ENCODE assay signal across 8 cellular contexts in genomic region chr17:82753201-82753464, GRCh38. TPM values are rescaled to one million over a fixed set of nuclear protein-coding genes. Genes with fewer than 3 reads are reported as not detected.
DNase-seq lines count a peak whose midpoint lies in the region; TF ChIP-seq lines count a peak whose summit lies in the region.

No MANE protein-coding gene starts in this region.

- no peaks in the 10 kb centered on the region for H3K27me3 Mint-ChIP-seq in activated CD4-positive, alpha-beta T cell treated with anti-CD3 and anti-CD28 coated beads, Interleukin-2, amount 10 ng/mL, durations not matched to agents 24 days and 14 days
- no peaks in the 10 kb centered on the region for H3K27me3 Mint-ChIP-seq in activated CD4-positive, alpha-beta memory T cell treated with anti-CD3 and anti-CD28 coated beads for 36 hours

- peak overlapping the region; percentile 93 for H3K4me3 Mint-ChIP-seq in activated CD4-positive, alpha-beta T cell treated with anti-CD3 and anti-CD28 coated beads, Interleukin-2, amount 10 ng/mL, durations not matched to agents 24 days and 14 days
- peak overlapping the region; percentile 76 for H3K4me3 Mint-ChIP-seq in activated CD4-positive, alpha-beta memory T cell treated with anti-CD3 and anti-CD28 coated beads for 36 hours

- H3K4me1 ChIP-seq in iPS-15b (ENCODE audit: control insufficient read depth, insufficient read depth, low read length) (peaks cover 16% of the 10 kb centered on the region), stomach (peaks cover 8 to 28% (median 21%) of the 10 kb centered on the region in 4 donors)

- CTCF ChIA-PET in activated CD4-positive, alpha-beta memory T cell treated with anti-CD3 and anti-CD28 coated beads for 36 hours (lab: Charles Lee), result no interaction called here

- H3K36me3 ChIP-seq in iPS-15b (ENCODE audit: control insufficient read depth, insufficient read depth, low read length) (peaks cover 9% of the 10 kb centered on the region), stomach (peaks cover 0 to 23% (median 5%) of the 10 kb centered on the region in 4 donors)

- peaks cover 12% of the 10 kb centered on the region for H3K36me3 Mint-ChIP-seq in activated CD4-positive, alpha-beta T cell treated with anti-CD3 and anti-CD28 coated beads, Interleukin-2, amount 10 ng/mL, durations not matched to agents 24 days and 14 days (ENCODE audit: low read depth)
- peaks cover 8% of the 10 kb centered on the region for H3K36me3 Mint-ChIP-seq in activated CD4-positive, alpha-beta memory T cell treated with anti-CD3 and anti-CD28 coated beads for 36 hours

- intact Hi-C loops in activated CD4-positive, alpha-beta T cell treated with anti-CD3 and anti-CD28 coated beads, Interleukin-2, amount 10 ng/mL, durations not matched to agents 24 days and 14 days (cut with micrococcal nuclease), result loop anchor here (10.0 kb wide), 1 partner anchor 298 kb away; the partner anchor contains the start of genes CYBC1 and NARF
- intact Hi-C loops in activated CD4-positive, alpha-beta memory T cell treated with anti-CD3 and anti-CD28 coated beads for 36 hours (cut with micrococcal nuclease), result loop anchor here (5.0 to 10.0 kb wide), 2 partner anchors 106 to 658 kb away; partner anchors contain the start of genes FASN and WDR45B
- intact Hi-C loops in stomach (cut with DNase I; ENCODE audit: low total_unique reads), result loop anchor here (10.0 kb wide), 1 partner anchor 88 kb away; no protein-coding TSS in a partner anchor

- peaks cover 24% of the 10 kb centered on the region for H3K4me1 Mint-ChIP-seq in activated CD4-positive, alpha-beta T cell treated with anti-CD3 and anti-CD28 coated beads, Interleukin-2, amount 10 ng/mL, durations not matched to agents 24 days and 14 days
- peaks cover 24% of the 10 kb centered on the region for H3K4me1 Mint-ChIP-seq in activated CD4-positive, alpha-beta memory T cell treated with anti-CD3 and anti-CD28 coated beads for 36 hours (ENCODE audit: low read depth)

- peak overlapping the region; percentile 93 for H3K4me3 ChIP-seq in iPS-15b (ENCODE audit: low read depth, low read length)
- H3K4me3 ChIP-seq in stomach, result peak overlapping the region; percentile 78 to 93 (median 90)

- POLR2A ChIA-PET in activated CD4-positive, alpha-beta memory T cell treated with anti-CD3 and anti-CD28 coated beads for 36 hours (lab: Charles Lee), result interaction anchor here (0.5 to 0.7 kb wide), 2 partner anchors 10 to 38 kb away, joined by 4 read pairs; no protein-coding TSS in a partner anchor

- no peak for TF ChIP-seq EP300 in stomach (IDR thresholded peaks at IDR 0.05)

- no peak for DNase-seq in activated CD4-positive, alpha-beta T cell treated with anti-CD3 and anti-CD28 coated beads, Interleukin-2, amount 10 ng/mL, durations not matched to agents 24 days and 14 days
- no peak for DNase-seq in activated CD4-positive, alpha-beta T cell treated with anti-CD3 and anti-CD28 coated beads, Interleukin-2, amount 50 U/mL, for 4 hours
- no peak for DNase-seq in activated CD4-positive, alpha-beta memory T cell treated with anti-CD3 and anti-CD28 coated beads for 36 hours
- DNase-seq in stomach, result no peak
- DNase-seq in DMS153 treated with DMSO at 0.1 percent for 48 hours (lab: John Stamatoyannopoulos, UW; ENCODE audit: unreplicated experiment), result no peak
- DNase-seq in NCI-H146 (lab: John Stamatoyannopoulos, UW), result no peak
- no peak for DNase-seq in NCI-H2196 (lab: John Stamatoyannopoulos, UW; ENCODE audit: unreplicated experiment)

- H3K9me3 ChIP-seq in iPS-15b (ENCODE audit: control insufficient read depth, insufficient read depth, low read length) (no peaks in the 10 kb centered on the region), stomach (no peaks in the 10 kb centered on the region)

- TF ChIP-seq POLR2A in stomach (IDR thresholded peaks at IDR 0.05), result no peak

- TF ChIP-seq CTCF in stomach (IDR thresholded peaks at IDR 0.05), result no peak

- no peaks in the 10 kb centered on the region for H3K9me3 Mint-ChIP-seq in activated CD4-positive, alpha-beta T cell treated with anti-CD3 and anti-CD28 coated beads, Interleukin-2, amount 10 ng/mL, durations not matched to agents 24 days and 14 days
- H3K9me3 Mint-ChIP-seq in activated CD4-positive, alpha-beta memory T cell treated with anti-CD3 and anti-CD28 coated beads for 36 hours, result no peaks in the 10 kb centered on the region

- WGBS in stomach, 5 donors, result 44 to 83% (median 55%) methylated on average over 7 to 8 of the region's 8 CpGs

- peak overlapping the region in 1 of 5 donors; percentile 91 for H3K27ac ChIP-seq in stomach

- H3K27ac Mint-ChIP-seq in activated CD4-positive, alpha-beta T cell treated with anti-CD3 and anti-CD28 coated beads, Interleukin-2, amount 10 ng/mL, durations not matched to agents 24 days and 14 days, result peak overlapping the region; percentile 72
- no peak overlapping the region for H3K27ac Mint-ChIP-seq in activated CD4-positive, alpha-beta memory T cell treated with anti-CD3 and anti-CD28 coated beads for 36 hours

- H3K27me3 ChIP-seq in iPS-15b (ENCODE audit: control insufficient read depth, insufficient read depth, low read length) (peaks cover 5% of the 10 kb centered on the region), stomach (no peaks in the 10 kb centered on the region)

- no peak overlapping the region for H3K9ac ChIP-seq in iPS-15b (ENCODE audit: low read depth, low read length)

RNA-seq across cellular contexts. Expression of gene TBCD, which starts 1.3 kb away (rescaled TPM):
- 117 and 122 TPM in 2 replicates for total RNA-seq in activated CD4-positive, alpha-beta T cell treated with anti-CD3 and anti-CD28 coated beads, Interleukin-2, amount 10 ng/mL, durations not matched to agents 24 days and 14 days
- 10 to 100 TPM; 97.0 to 98.2 TPM for total RNA-seq in activated CD4-positive, alpha-beta memory T cell treated with anti-CD3 and anti-CD28 coated beads for 36 hours
- total RNA-seq in stomach, result 100 to 1,000 TPM in 3 of 5 donors, 10 to 100 TPM in 2; 51.2 to 155 (median 104) TPM
- polyA plus RNA-seq in stomach, result 100 to 1,000 TPM in 1 of 3 donors, 10 to 100 TPM in 2; 69.3 to 110 (median 75.3) TPM

RNA-seq across cellular contexts. Expression of gene FN3K, which starts 17.7 kb away (rescaled TPM):
- 2.9 and 3.7 TPM in 2 replicates for total RNA-seq in activated CD4-positive, alpha-beta T cell treated with anti-CD3 and anti-CD28 coated beads, Interleukin-2, amount 10 ng/mL, durations not matched to agents 24 days and 14 days
- total RNA-seq in activated CD4-positive, alpha-beta memory T cell treated with anti-CD3 and anti-CD28 coated beads for 36 hours, result 1 to 10 TPM; 1.6 to 2.3 TPM
- 10 to 100 TPM; 13.6 to 59.5 (median 16.5) TPM for total RNA-seq in stomach
- 10 to 100 TPM; 13.0 to 18.5 (median 16.4) TPM for polyA plus RNA-seq in stomach

RNA-seq across cellular contexts. Expression of gene FN3KRP, which starts 36.6 kb away (rescaled TPM):
- total RNA-seq in activated CD4-positive, alpha-beta T cell treated with anti-CD3 and anti-CD28 coated beads, Interleukin-2, amount 10 ng/mL, durations not matched to agents 24 days and 14 days, result 38.7 and 43.4 TPM in 2 replicates
- total RNA-seq in activated CD4-positive, alpha-beta memory T cell treated with anti-CD3 and anti-CD28 coated beads for 36 hours, result 10 to 100 TPM; 36.7 to 40.5 TPM
- 10 to 100 TPM in 4 of 5 donors, 1 to 10 TPM in 1; 1.2 to 50.7 (median 17.5) TPM for total RNA-seq in stomach
- 10 to 100 TPM; 20.0 to 28.2 (median 26.9) TPM for polyA plus RNA-seq in stomach

RNA-seq across cellular contexts. Expression of gene RAB40B, which starts 54.6 kb away (rescaled TPM):
- 4.9 and 5.4 TPM in 2 replicates for total RNA-seq in activated CD4-positive, alpha-beta T cell treated with anti-CD3 and anti-CD28 coated beads, Interleukin-2, amount 10 ng/mL, durations not matched to agents 24 days and 14 days
- total RNA-seq in activated CD4-positive, alpha-beta memory T cell treated with anti-CD3 and anti-CD28 coated beads for 36 hours, result 1 to 10 TPM; 1.4 to 1.9 TPM
- 100 to 1,000 TPM in 2 of 5 donors, 10 to 100 TPM in 2, 1 to 10 TPM in 1; 7.6 to 133 (median 36.4) TPM for total RNA-seq in stomach
- 10 to 100 TPM; 13.5 to 25.7 (median 17.7) TPM for polyA plus RNA-seq in stomach
